Comparison of ENCODE assay signal across 7 cellular contexts in genomic region chr20:61263084-61263695, GRCh38. TPM values are rescaled to one million over a fixed set of nuclear protein-coding genes. Genes with fewer than 3 reads are reported as not detected.
DNase-seq lines count a peak whose midpoint lies in the region; ATAC-seq and TF ChIP-seq lines count a peak whose summit lies in the region.

No MANE protein-coding gene starts in this region.

- H3K27ac ChIP-seq in endodermal cell (ENCODE audit: low read depth, low read length): no peak overlapping the region

- H3K36me3 ChIP-seq in endodermal cell (ENCODE audit: control insufficient read depth, insufficient read depth, low read length): no peaks in the 10 kb centered on the region

- in situ Hi-C loops in SK-MEL-5 (cut with HindIII; ENCODE audit: low pct_unique_long_range_greater_than_20kb, low sequenced_read_pairs): no loop called here

- no peak overlapping the region for H3K27ac Mint-ChIP-seq in endodermal cell

- TF ChIP-seq CTCF in GM20000 (IDR thresholded peaks at IDR 0.05; ENCODE audit: extremely low read depth, missing control alignments): peak; percentile 70
- peak; percentile 95 for TF ChIP-seq CTCF in endodermal cell (conservative IDR thresholded peaks at IDR 0.05)
- TF ChIP-seq CTCF in retinal pigment epithelial cell (conservative IDR thresholded peaks at IDR 0.05; ENCODE audit: low read depth, low read length): peak; percentile 99

- H3K4me1 ChIP-seq in endodermal cell (ENCODE audit: control insufficient read depth, insufficient read depth, low read length): peaks cover 3% of the 10 kb centered on the region

- H3K4me1 Mint-ChIP-seq in endodermal cell: peaks cover 13% of the 10 kb centered on the region

- H3K27me3 ChIP-seq in endodermal cell (ENCODE audit: control insufficient read depth, insufficient read depth, low read length, poor library complexity, severe bottlenecking): peaks cover 69% of the 10 kb centered on the region

- intact Hi-C loops in sciatic nerve (cut with DNase I): no loop called here

- no peak for DNase-seq in GM20000 (ENCODE audit: low spot score)
- DNase-seq in SK-MEL-5 (ENCODE audit: low read depth, low spot score): peak; percentile 40
- peak; percentile 90 for DNase-seq in endodermal cell
- no peak for DNase-seq in retinal pigment epithelial cell (ENCODE audit: low read depth)
- DNase-seq in sciatic nerve (ENCODE audit: low spot score): no peak
- no peak for DNase-seq in stimulated activated naive CD4-positive, alpha-beta T cell treated with Interleukin-2 at 50 U/mL for 16 hours (lab: John Stamatoyannopoulos, UW)
- no peak for DNase-seq in NOMO-1 treated with dmso at 0.1 percent for 144 hours (lab: John Stamatoyannopoulos, UW; ENCODE audit: unreplicated experiment)

- peaks cover 2% of the 10 kb centered on the region for H3K9me3 Mint-ChIP-seq in endodermal cell

- no peak for ATAC-seq in sciatic nerve

- no peak overlapping the region for H3K4me3 ChIP-seq in endodermal cell (ENCODE audit: low read length)
- no peak overlapping the region for H3K4me3 ChIP-seq in retinal pigment epithelial cell (ENCODE audit: low read length)

- H3K9ac ChIP-seq in endodermal cell (ENCODE audit: extremely low read depth, low read length, poor library complexity, severe bottlenecking): no peak overlapping the region

- peaks cover 10% of the 10 kb centered on the region for H3K36me3 Mint-ChIP-seq in endodermal cell (ENCODE audit: low read depth)

- 56 to 83% methylated on average over 7 to 10 of the region's 10 CpGs for WGBS in endodermal cell (ENCODE audit: insufficient coverage in 1 of 2, insufficient read length in 1 of 2), 2 experiments

- peaks cover 6% of the 10 kb centered on the region for H3K9me3 ChIP-seq in endodermal cell (ENCODE audit: control insufficient read depth, low read length)

- no peak overlapping the region for H3K4me3 Mint-ChIP-seq in endodermal cell

- H3K27me3 Mint-ChIP-seq in endodermal cell (ENCODE audit: insufficient read depth): peaks cover 76% of the 10 kb centered on the region

RNA-seq across cellular contexts. Expression of gene CDH4, which starts 11.1 kb away (rescaled TPM):
- not detected in 2 replicates for total RNA-seq in SK-MEL-5 (2014; rRNA removed; shearing (Covaris generic))
- not detected in 2 replicates for polyA plus RNA-seq in SK-MEL-5 (2015; cell fraction: cytosol; rRNA removed)
- not detected in 2 replicates for polyA plus RNA-seq in SK-MEL-5 (2015; cell fraction: nucleus; rRNA removed)
- total RNA-seq in endodermal cell (1 to 10 TPM; 1.8 to 5.8 TPM), sciatic nerve (2.2 TPM)
- polyA plus RNA-seq in endodermal cell (2013, experiment 1 of 2): 13.5 TPM
- 14.2 TPM for polyA plus RNA-seq in endodermal cell (2013, experiment 2 of 2)

Comparison
In these comparisons a context has a peak if more than half of its experiments do, and no peak if none do; other contexts are left out.
1. DNase-seq: peak in SK-MEL-5 (single experiment) and endodermal cell (single experiment); none in GM20000 (single experiment), retinal pigment epithelial cell (single experiment), sciatic nerve (single experiment), stimulated activated naive CD4-positive, alpha-beta T cell treated with Interleukin-2 at 50 U/mL for 16 hours (single experiment) and NOMO-1 treated with dmso at 0.1 percent for 144 hours (single experiment).
2. Peak in every context shown above with its lines, with median percentiles within 50 percentile points of each other: CTCF ChIP-seq.